Comparison of ENCODE assay signal across 19 cellular contexts in genomic region chr4:29539226-29539625, GRCh38.
"Had no signal": no experiment of that assay in that cellular context is flagged by ENCODE, and none has a peak within 500 bp of the region (broad histone marks: within the 10 kb centered on the region; RNA-seq: fewer than 3 reads in every experiment).

No MANE protein-coding gene starts in this region.

- H3K27me3 Mint-ChIP-seq: activated naive CD8-positive, alpha-beta T cell treated with anti-CD3 and anti-CD28 coated beads for 36 hours had no signal

- H3K4me1 Mint-ChIP-seq: activated naive CD8-positive, alpha-beta T cell treated with anti-CD3 and anti-CD28 coated beads for 36 hours; endodermal cell; neural crest cell had no signal

- H3K4me3 Mint-ChIP-seq: activated naive CD8-positive, alpha-beta T cell treated with anti-CD3 and anti-CD28 coated beads for 36 hours; activated T-helper 1 cell treated with anti-CD3 and anti-CD28 coated beads, Interleukin-12 subunit alpha, Interleukin-12 subunit beta, Interleukin-2, Interleukin-4 antibody, amounts not matched to agents 30 ng/mL and 10 ng/mL and 1 ng/mL, durations not matched to agents 14 hours and 24 hours and 36 hours; endodermal cell; neural crest cell had no signal

- H3K36me3 Mint-ChIP-seq: activated naive CD8-positive, alpha-beta T cell treated with anti-CD3 and anti-CD28 coated beads for 36 hours had no signal

- DNase-seq: activated CD4-positive, alpha-beta T cell treated with anti-CD3 and anti-CD28 coated beads, Interleukin-2, amount 50 U/mL, for 4 hours; activated gamma-delta T cell treated with Interleukin-2 at 50 U/mL for 16 hours; activated naive CD8-positive, alpha-beta T cell treated with anti-CD3 and anti-CD28 coated beads for 36 hours; body of pancreas; caudate nucleus; endodermal cell; heart left ventricle; kidney glomerular epithelial cell; left ventricle myocardium superior; right lobe of liver; stimulated activated CD4-positive, alpha-beta T cell treated with anti-CD3 and anti-CD28 coated beads, Interleukin-4, amount 100 ng/mL, for 1 hour; stomach; SW 1271; T-helper 2 cell; trophoblast cell; WERI-Rb-1 had no signal

- ATAC-seq: body of pancreas, gastroesophageal sphincter, heart left ventricle, left ventricle myocardium superior, right lobe of liver had no signal

- H3K9me3 Mint-ChIP-seq: activated naive CD8-positive, alpha-beta T cell treated with anti-CD3 and anti-CD28 coated beads for 36 hours; activated T-helper 1 cell treated with anti-CD3 and anti-CD28 coated beads, Interleukin-12 subunit alpha, Interleukin-12 subunit beta, Interleukin-2, Interleukin-4 antibody, amounts not matched to agents 30 ng/mL and 10 ng/mL and 1 ng/mL, durations not matched to agents 14 hours and 24 hours and 36 hours; neural crest cell had no signal
